In genomic region chr16:87303962-87304521, GRCh38 we compare ENCODE assay signal across 17 cellular contexts. TPM values are rescaled to one million over a fixed set of nuclear protein-coding genes. Genes with fewer than 3 reads are reported as not detected.
DNase-seq lines count a peak whose midpoint lies in the region; ATAC-seq, FAIRE-seq and TF ChIP-seq lines count a peak whose summit lies in the region.
"Had no signal": no experiment of that assay in that cellular context is flagged by ENCODE, and none has a peak within 500 bp of the region (broad histone marks: within the 10 kb centered on the region; RNA-seq: fewer than 3 reads in every experiment).

No MANE protein-coding gene starts in this region.

- H3K27me3 Mint-ChIP-seq in T-helper 2 cell treated with Interferon-gamma antibody and Interleukin-4, amounts not matched to agents 5 μg/mL and 100 μg/mL, for 36 hours (ENCODE audit: low read depth), result no peaks in the 10 kb centered on the region
- no peaks in the 10 kb centered on the region for H3K27me3 Mint-ChIP-seq in activated naive CD8-positive, alpha-beta T cell treated with anti-CD3 and anti-CD28 coated beads, Interleukin-2, amount 10 ng/mL, durations not matched to agents 7 days and 5 days
- no peaks in the 10 kb centered on the region for H3K27me3 Mint-ChIP-seq in activated naive CD8-positive, alpha-beta T cell treated with anti-CD3 and anti-CD28 coated beads for 36 hours
- no peaks in the 10 kb centered on the region for H3K27me3 Mint-ChIP-seq in activated T-helper 2 cell treated with anti-CD3 and anti-CD28 coated beads, Interferon-gamma antibody, Interleukin-2, Interleukin-4, amounts not matched to agents 10 μg/mL and 5 μg/mL and 100 μg/mL, durations not matched to agents 14 hours and 24 hours and 36 hours (ENCODE audit: low read depth)
- no peaks in the 10 kb centered on the region for H3K27me3 Mint-ChIP-seq in stimulated activated naive CD8-positive, alpha-beta T cell treated with anti-CD3 and anti-CD28 coated beads, Interleukin-15, amount 100 ng/mL, for 72 hours

- no peak for ATAC-seq in activated naive CD8-positive, alpha-beta T cell treated with anti-CD3 and anti-CD28 coated beads, Interleukin-2, amount 10 ng/mL, durations not matched to agents 7 days and 5 days (ENCODE audit: low read depth)
- ATAC-seq in stimulated activated naive CD8-positive, alpha-beta T cell treated with anti-CD3 and anti-CD28 coated beads, Interleukin-15, amount 100 ng/mL, for 72 hours, result no peak
- ATAC-seq: Panc1 had no signal

- no peak for FAIRE-seq in GM19239 (lab: Jason Lieb, UNC)
- FAIRE-seq: H54 had no signal

- peaks cover 26% of the 10 kb centered on the region for H3K4me1 Mint-ChIP-seq in T-helper 2 cell treated with Interferon-gamma antibody and Interleukin-4, amounts not matched to agents 5 μg/mL and 100 μg/mL, for 36 hours (ENCODE audit: low read depth)
- peaks cover 18% of the 10 kb centered on the region for H3K4me1 Mint-ChIP-seq in activated naive CD8-positive, alpha-beta T cell treated with anti-CD3 and anti-CD28 coated beads, Interleukin-2, amount 10 ng/mL, durations not matched to agents 7 days and 5 days
- H3K4me1 Mint-ChIP-seq in activated naive CD8-positive, alpha-beta T cell treated with anti-CD3 and anti-CD28 coated beads for 36 hours, result peaks cover 8% of the 10 kb centered on the region
- H3K4me1 Mint-ChIP-seq in activated T-helper 2 cell treated with anti-CD3 and anti-CD28 coated beads, Interferon-gamma antibody, Interleukin-2, Interleukin-4, amounts not matched to agents 10 μg/mL and 5 μg/mL and 100 μg/mL, durations not matched to agents 14 hours and 24 hours and 36 hours (ENCODE audit: low read depth), result peaks cover 34% of the 10 kb centered on the region
- H3K4me1 Mint-ChIP-seq in stimulated activated naive CD8-positive, alpha-beta T cell treated with anti-CD3 and anti-CD28 coated beads, Interleukin-15, amount 100 ng/mL, for 72 hours, result peaks cover 16% of the 10 kb centered on the region

- no peak for DNase-seq in T-helper 2 cell treated with Interferon-gamma antibody and Interleukin-4, amounts not matched to agents 5 μg/mL and 100 μg/mL, for 36 hours (ENCODE audit: low spot score)
- DNase-seq in T-helper 2 cell (no peak), lower leg skin (ENCODE audit: low spot score in 2 of 2) (no peak), GM19239 (ENCODE audit: insufficient read length, low spot score) (no peak)
- no peak for DNase-seq in activated naive CD8-positive, alpha-beta T cell treated with anti-CD3 and anti-CD28 coated beads, Interleukin-2, amount 10 ng/mL, durations not matched to agents 7 days and 5 days
- DNase-seq in activated naive CD8-positive, alpha-beta T cell treated with anti-CD3 and anti-CD28 coated beads for 36 hours, result no peak
- DNase-seq in activated T-helper 2 cell treated with anti-CD3 and anti-CD28 coated beads, Interferon-gamma antibody, Interleukin-2, Interleukin-4, amounts not matched to agents 10 μg/mL and 5 μg/mL and 100 μg/mL, durations not matched to agents 14 hours and 24 hours and 36 hours (ENCODE audit: low spot score), result no peak
- DNase-seq in stimulated activated naive CD8-positive, alpha-beta T cell treated with anti-CD3 and anti-CD28 coated beads, Interleukin-15, amount 100 ng/mL, for 72 hours, result no peak
- DNase-seq: C1 segment of cervical spinal cord, COR-L47, NCI-H1417, NCI-H1930, NCI-H2171, NCI-H446 treated with DMSO at 0.1 percent for 48 hours, NCI-H774 had no signal

- peaks cover 12% of the 10 kb centered on the region for H3K36me3 Mint-ChIP-seq in T-helper 2 cell treated with Interferon-gamma antibody and Interleukin-4, amounts not matched to agents 5 μg/mL and 100 μg/mL, for 36 hours (ENCODE audit: low read depth)
- H3K36me3 Mint-ChIP-seq in activated naive CD8-positive, alpha-beta T cell treated with anti-CD3 and anti-CD28 coated beads, Interleukin-2, amount 10 ng/mL, durations not matched to agents 7 days and 5 days, result peaks cover 10% of the 10 kb centered on the region
- H3K36me3 Mint-ChIP-seq in activated naive CD8-positive, alpha-beta T cell treated with anti-CD3 and anti-CD28 coated beads for 36 hours, result peaks cover 6% of the 10 kb centered on the region
- H3K36me3 Mint-ChIP-seq in activated T-helper 2 cell treated with anti-CD3 and anti-CD28 coated beads, Interferon-gamma antibody, Interleukin-2, Interleukin-4, amounts not matched to agents 10 μg/mL and 5 μg/mL and 100 μg/mL, durations not matched to agents 14 hours and 24 hours and 36 hours (ENCODE audit: low read depth), result peaks cover 16% of the 10 kb centered on the region

- peak overlapping the region; percentile 65 for H3K4me3 Mint-ChIP-seq in T-helper 2 cell treated with Interferon-gamma antibody and Interleukin-4, amounts not matched to agents 5 μg/mL and 100 μg/mL, for 36 hours
- no peak overlapping the region for H3K4me3 Mint-ChIP-seq in activated naive CD8-positive, alpha-beta T cell treated with anti-CD3 and anti-CD28 coated beads, Interleukin-2, amount 10 ng/mL, durations not matched to agents 7 days and 5 days
- H3K4me3 Mint-ChIP-seq in activated naive CD8-positive, alpha-beta T cell treated with anti-CD3 and anti-CD28 coated beads for 36 hours, result no peak overlapping the region
- peak overlapping the region; percentile 30 for H3K4me3 Mint-ChIP-seq in activated T-helper 2 cell treated with anti-CD3 and anti-CD28 coated beads, Interferon-gamma antibody, Interleukin-2, Interleukin-4, amounts not matched to agents 10 μg/mL and 5 μg/mL and 100 μg/mL, durations not matched to agents 14 hours and 24 hours and 36 hours (ENCODE audit: low read depth)
- H3K4me3 Mint-ChIP-seq in stimulated activated naive CD8-positive, alpha-beta T cell treated with anti-CD3 and anti-CD28 coated beads, Interleukin-15, amount 100 ng/mL, for 72 hours, result no peak overlapping the region

- POLR2A ChIA-PET in activated naive CD8-positive, alpha-beta T cell treated with anti-CD3 and anti-CD28 coated beads, Interleukin-2, amount 10 ng/mL, durations not matched to agents 7 days and 5 days (lab: Charles Lee), result interaction anchor here (2.0 kb wide), 1 partner anchor 13 kb away, joined by 9 read pairs; the partner anchor contains the start of gene C16orf95

- WGBS in lower leg skin, 2 donors, result 84 to 96% methylated on average over 4 of the region's 4 CpGs

- no peak for TF ChIP-seq POLR2A in lower leg skin (IDR thresholded peaks at IDR 0.05)

- H3K4me3 ChIP-seq in lower leg skin (ENCODE audit: low read depth, poor library complexity, severe bottlenecking), result no peak overlapping the region

- H3K9me3 Mint-ChIP-seq in T-helper 2 cell treated with Interferon-gamma antibody and Interleukin-4, amounts not matched to agents 5 μg/mL and 100 μg/mL, for 36 hours, result peaks cover 3% of the 10 kb centered on the region
- no peaks in the 10 kb centered on the region for H3K9me3 Mint-ChIP-seq in activated naive CD8-positive, alpha-beta T cell treated with anti-CD3 and anti-CD28 coated beads, Interleukin-2, amount 10 ng/mL, durations not matched to agents 7 days and 5 days
- H3K9me3 Mint-ChIP-seq in activated naive CD8-positive, alpha-beta T cell treated with anti-CD3 and anti-CD28 coated beads for 36 hours, result peaks cover 2% of the 10 kb centered on the region
- H3K9me3 Mint-ChIP-seq in activated T-helper 2 cell treated with anti-CD3 and anti-CD28 coated beads, Interferon-gamma antibody, Interleukin-2, Interleukin-4, amounts not matched to agents 10 μg/mL and 5 μg/mL and 100 μg/mL, durations not matched to agents 14 hours and 24 hours and 36 hours, result peaks cover 3% of the 10 kb centered on the region
- H3K9me3 Mint-ChIP-seq in stimulated activated naive CD8-positive, alpha-beta T cell treated with anti-CD3 and anti-CD28 coated beads, Interleukin-15, amount 100 ng/mL, for 72 hours, result no peaks in the 10 kb centered on the region

- intact Hi-C loops in activated T-helper 2 cell treated with anti-CD3 and anti-CD28 coated beads, Interferon-gamma antibody, Interleukin-2, Interleukin-4, amounts not matched to agents 10 μg/mL and 5 μg/mL and 100 μg/mL, durations not matched to agents 14 hours and 24 hours and 36 hours (cut with micrococcal nuclease), result no loop called here
- intact Hi-C loops in lower leg skin (cut with DNase I; ENCODE audit: low total_unique reads), result no loop called here

- peak overlapping the region; percentile 87 for H3K27ac Mint-ChIP-seq in T-helper 2 cell treated with Interferon-gamma antibody and Interleukin-4, amounts not matched to agents 5 μg/mL and 100 μg/mL, for 36 hours
- H3K27ac Mint-ChIP-seq in activated naive CD8-positive, alpha-beta T cell treated with anti-CD3 and anti-CD28 coated beads, Interleukin-2, amount 10 ng/mL, durations not matched to agents 7 days and 5 days, result peak overlapping the region; percentile 83
- no peak overlapping the region for H3K27ac Mint-ChIP-seq in activated naive CD8-positive, alpha-beta T cell treated with anti-CD3 and anti-CD28 coated beads for 36 hours
- H3K27ac Mint-ChIP-seq in activated T-helper 2 cell treated with anti-CD3 and anti-CD28 coated beads, Interferon-gamma antibody, Interleukin-2, Interleukin-4, amounts not matched to agents 10 μg/mL and 5 μg/mL and 100 μg/mL, durations not matched to agents 14 hours and 24 hours and 36 hours, result peak overlapping the region; percentile 93
- peak overlapping the region; percentile 88 to 89 for H3K27ac Mint-ChIP-seq in stimulated activated naive CD8-positive, alpha-beta T cell treated with anti-CD3 and anti-CD28 coated beads, Interleukin-15, amount 100 ng/mL, for 72 hours

- TF ChIP-seq CTCF in lower leg skin (IDR thresholded peaks at IDR 0.05), result no peak

RNA-seq across cellular contexts. Expression of gene C16orf95, which starts 13.2 kb away (rescaled TPM):
- total RNA-seq in activated naive CD8-positive, alpha-beta T cell treated with anti-CD3 and anti-CD28 coated beads, Interleukin-2, amount 10 ng/mL, durations not matched to agents 7 days and 5 days, result 1 to 10 TPM; 4.9 to 8.0 TPM
- total RNA-seq in activated naive CD8-positive, alpha-beta T cell treated with anti-CD3 and anti-CD28 coated beads for 36 hours, result 10 to 100 TPM in 1 of 2 experiments, 1 to 10 TPM in 1; 9.9 to 11.4 TPM
- total RNA-seq in activated T-helper 2 cell treated with anti-CD3 and anti-CD28 coated beads, Interferon-gamma antibody, Interleukin-2, Interleukin-4, amounts not matched to agents 10 μg/mL and 5 μg/mL and 100 μg/mL, durations not matched to agents 14 hours and 24 hours and 36 hours, result 12.3 and 12.4 TPM in 2 replicates
- 1 to 10 TPM; 1.4 to 2.5 (median 1.9) TPM for total RNA-seq in lower leg skin

Comparison
In these comparisons a context has a peak if more than half of its experiments do, and no peak if none do; other contexts are left out.
1. H3K4me3 Mint-ChIP-seq: peak in T-helper 2 cell treated with Interferon-gamma antibody and Interleukin-4, amounts not matched to agents 5 μg/mL and 100 μg/mL, for 36 hours (single experiment) and activated T-helper 2 cell treated with anti-CD3 and anti-CD28 coated beads, Interferon-gamma antibody, Interleukin-2, Interleukin-4, amounts not matched to agents 10 μg/mL and 5 μg/mL and 100 μg/mL, durations not matched to agents 14 hours and 24 hours and 36 hours (single experiment); none in activated naive CD8-positive, alpha-beta T cell treated with anti-CD3 and anti-CD28 coated beads, Interleukin-2, amount 10 ng/mL, durations not matched to agents 7 days and 5 days (single experiment), activated naive CD8-positive, alpha-beta T cell treated with anti-CD3 and anti-CD28 coated beads for 36 hours (single experiment) and stimulated activated naive CD8-positive, alpha-beta T cell treated with anti-CD3 and anti-CD28 coated beads, Interleukin-15, amount 100 ng/mL, for 72 hours (0 of 2).